Comparison of ENCODE assay signal across 2 cellular contexts in genomic region chr1:168598963-168599362, GRCh38.
TF ChIP-seq lines count a peak whose summit lies in the region.

No MANE protein-coding gene starts in this region.

TF ChIP-seq in SK-N-SH, 30 proteins besides CTCF, POLR2A, EP300 and RAD21 (continued from another document):
- no peak for TF ChIP-seq USF2 (IDR thresholded peaks at IDR 0.05; ENCODE audit: borderline replicate concordance, low read depth, low read length)
- peak; percentile 58 for TF ChIP-seq PBX3 (IDR thresholded peaks at IDR 0.05)
- peak; percentile 46; the same call in 1 of the 2 replicates for TF ChIP-seq TCF12 (IDR thresholded peaks at IDR 0.05)
- no peak for TF ChIP-seq SMC3 (IDR thresholded peaks at IDR 0.05; ENCODE audit: low read depth, low read length)

TF ChIP-seq in SK-N-SH treated with all-trans-retinoic acid at 6 μM for 48 hours, 23 proteins besides CTCF, POLR2A, EP300 and RAD21 (continued from another document):
- TF ChIP-seq POU6F1 (CRISPR knock-in tag; IDR thresholded peaks at IDR 0.05; ENCODE audit: borderline replicate concordance, low read depth) (no peak), ESRRG (CRISPR knock-in tag; IDR thresholded peaks at IDR 0.05) (no peak), ZFP3 (CRISPR knock-in tag; IDR thresholded peaks at IDR 0.05) (no peak), ZC3H10 (CRISPR knock-in tag; IDR thresholded peaks at IDR 0.05) (no peak), RARB (CRISPR knock-in tag; IDR thresholded peaks at IDR 0.05) (no peak), CSRNP3 (CRISPR knock-in tag; IDR thresholded peaks at IDR 0.05) (no peak)
